ENCODE assay signal across 21 cellular contexts in genomic region chr11:124079631-124080318, GRCh38. TPM values are rescaled to one million over a fixed set of nuclear protein-coding genes. Genes with fewer than 3 reads are reported as not detected.
DNase-seq lines count a peak whose midpoint lies in the region; ATAC-seq, FAIRE-seq and TF ChIP-seq lines count a peak whose summit lies in the region.
"Had no signal": no experiment of that assay in that cellular context is flagged by ENCODE, and none has a peak within 500 bp of the region (broad histone marks: within the 10 kb centered on the region; RNA-seq: fewer than 3 reads in every experiment).

No MANE protein-coding gene starts in this region.

- H3K4me2 ChIP-seq in K562 (ENCODE audit: insufficient read depth, low read length), result peak overlapping the region; percentile 42
- H3K4me2 ChIP-seq: BLaER1 treated with 17β-estradiol and CSF1 and Interleukin-3, amounts not matched to agents 10 nM and 100 nM; PC-9 had no signal

- peaks cover 21 to 26% of the 10 kb centered on the region in 2 experiments; a peak in 4 of 5 replicates for H3K4me1 ChIP-seq in K562 (replicated peaks in 1 of 2; ENCODE audit: control insufficient read depth in 2 of 2, insufficient read depth in 2 of 2, low read length in 2 of 2)
- peaks cover 14% of the 10 kb centered on the region for H3K4me1 ChIP-seq in suprapubic skin

- no peaks in the 10 kb centered on the region for H3K9me3 ChIP-seq in K562 (replicated peaks; ENCODE audit: control insufficient read depth, insufficient read depth, low read depth, low read length)
- H3K9me3 ChIP-seq in suprapubic skin, result no peaks in the 10 kb centered on the region
- H3K9me3 ChIP-seq: BLaER1 treated with 17β-estradiol and CSF1 and Interleukin-3, amounts not matched to agents 10 nM and 100 nM; SJSA1 had no signal

- ATAC-seq in K562, result peak; percentile 94
- ATAC-seq: CD8-positive, alpha-beta T cell; GM12878; HCT116 had no signal

- POLR2A ChIA-PET in K562 (lab: Yijun Ruan, JAX) (interaction anchor here (0.8 to 1.8 kb wide), 6 partner anchors 10 to 241 kb away, joined by 3 to 6 read pairs (median 4); partner anchors contain the start of gene VWA5A), RWPE1 (lab: Yijun Ruan, JAX; ENCODE audit: low non-redundant PET) (no interaction called here)

- no peak overlapping the region for H3K4me3 ChIP-seq in K562
- H3K4me3 ChIP-seq in suprapubic skin, result no peak overlapping the region
- H3K4me3 ChIP-seq: BLaER1 treated with 17β-estradiol and CSF1 and Interleukin-3, amounts not matched to agents 10 nM and 100 nM; GM12878; PC-9; SJSA1 had no signal

- H3K27me3 Mint-ChIP-seq in activated naive CD4-positive, alpha-beta T cell treated with anti-CD3 and anti-CD28 coated beads for 36 hours (ENCODE audit: low read depth), result peaks cover 35% of the 10 kb centered on the region

- H3K4me3 Mint-ChIP-seq in activated naive CD4-positive, alpha-beta T cell treated with anti-CD3 and anti-CD28 coated beads for 36 hours, result no peak overlapping the region
- H3K4me3 Mint-ChIP-seq: CD8-positive, alpha-beta T cell had no signal

- FAIRE-seq in K562 (lab: Jason Lieb, UNC), result peak; percentile 96
- FAIRE-seq: GM12878 had no signal

- no TSS peak for BruUV-seq in K562 (replicated peaks; lab: Mats Ljungman, UMichigan)

- TF ChIP-seq POLR2A in K562 (conservative IDR thresholded peaks at IDR 0.05), result no peak
- no peak for TF ChIP-seq POLR2A in suprapubic skin (IDR thresholded peaks at IDR 0.05)

- H4K20me1 ChIP-seq in K562 (replicated peaks; ENCODE audit: control insufficient read depth, insufficient read depth, low read length), result no peaks in the 10 kb centered on the region
- H4K20me1 ChIP-seq: BLaER1 treated with 17β-estradiol and CSF1 and Interleukin-3, amounts not matched to agents 10 nM and 100 nM had no signal

- no peak for TF ChIP-seq CTCF in K562 (IDR thresholded peaks at IDR 0.05 in 2 of 3, conservative IDR thresholded peaks at IDR 0.05 in 1 of 3; ENCODE audit: insufficient read depth in 2 of 3, low read depth in 1 of 3, low read length in 3 of 3)
- no peak for TF ChIP-seq CTCF in suprapubic skin (IDR thresholded peaks at IDR 0.05)
- no peak for TF ChIP-seq CTCF in RWPE1 (conservative IDR thresholded peaks at IDR 0.05; ENCODE audit: low read depth)

- no peaks in the 10 kb centered on the region for H3K9me1 ChIP-seq in K562 (ENCODE audit: control insufficient read depth, insufficient read depth, low read length)

- H3K27ac ChIP-seq in K562 (ENCODE audit: extremely low read depth, low read depth, low read length) (peak overlapping the region; percentile 68), suprapubic skin (peak overlapping the region; percentile 57), RWPE1 (no peak overlapping the region)
- H3K27ac ChIP-seq: BLaER1 treated with 17β-estradiol and CSF1 and Interleukin-3, amounts not matched to agents 10 nM and 100 nM; PC-9; SJSA1 had no signal

- peak overlapping the region in 1 of 2 experiments; percentile 47; a peak in 2 of 4 replicates for H3K9ac ChIP-seq in K562 (ENCODE audit: insufficient read depth in 1 of 2, low read depth in 2 of 2, low read length in 2 of 2)
- H3K9ac ChIP-seq: BLaER1 treated with 17β-estradiol and CSF1 and Interleukin-3, amounts not matched to agents 10 nM and 100 nM had no signal

- DNase-seq in OCI-M1 (lab: John Stamatoyannopoulos, UW) (peak; percentile 96), K562 (ENCODE audit: extremely low read depth in 1 of 4, low spot score in 3 of 4) (peak; percentile 63 to 90 (median 72)), left kidney (ENCODE audit: low read depth, low spot score) (peak; percentile 62), suprapubic skin (ENCODE audit: low spot score in 2 of 2) (no peak), amygdala (lab: John Stamatoyannopoulos, UW) (no peak), RWPE1 (ENCODE audit: low spot score) (no peak)
- DNase-seq in activated naive CD4-positive, alpha-beta T cell treated with anti-CD3 and anti-CD28 coated beads for 36 hours, result no peak
- DNase-seq: CD8-positive, alpha-beta T cell; EL; GOT3; NCI-H1105; NCI-H1694 treated with DMSO at 0.1 percent for 48 hours; NCI-H2107; NCI-H2227 treated with DMSO at 0.1 percent for 48 hours; NCI-H510A treated with DMSO at 0.1 percent for 48 hours; NCI-H774 had no signal

- TF ChIP-seq RAD21 in K562 (CRISPR knock-in tag; conservative IDR thresholded peaks at IDR 0.05 in 1 of 2, IDR thresholded peaks at IDR 0.05 in 1 of 2), result peak in 1 of 2 experiments; percentile 15; a peak in 1 of 4 replicates

- H3K27me3 ChIP-seq in K562 (ENCODE audit: control insufficient read depth in 2 of 2, insufficient read depth in 2 of 2, low read length in 2 of 2) (no peaks in the 10 kb centered on the region), suprapubic skin (peaks cover 16% of the 10 kb centered on the region)
- H3K27me3 ChIP-seq: SJSA1 had no signal

- no peak overlapping the region for H3K27ac Mint-ChIP-seq in activated naive CD4-positive, alpha-beta T cell treated with anti-CD3 and anti-CD28 coated beads for 36 hours
- H3K27ac Mint-ChIP-seq: CD8-positive, alpha-beta T cell had no signal

- H3K9me3 Mint-ChIP-seq in activated naive CD4-positive, alpha-beta T cell treated with anti-CD3 and anti-CD28 coated beads for 36 hours, result no peaks in the 10 kb centered on the region
- H3K9me3 Mint-ChIP-seq: CD8-positive, alpha-beta T cell had no signal

- TF ChIP-seq EP300 in K562 (IDR thresholded peaks at IDR 0.05; ENCODE audit: low read length), result peak; percentile 99
- no peak for TF ChIP-seq EP300 in suprapubic skin (IDR thresholded peaks at IDR 0.05)

- H3K4me1 Mint-ChIP-seq in activated naive CD4-positive, alpha-beta T cell treated with anti-CD3 and anti-CD28 coated beads for 36 hours (ENCODE audit: low read depth), result no peaks in the 10 kb centered on the region

- H3K79me2 ChIP-seq in K562 (ENCODE audit: control insufficient read depth, insufficient read depth, low read length), result no peaks in the 10 kb centered on the region

- H3K36me3 ChIP-seq in K562 (ENCODE audit: control insufficient read depth, insufficient read depth, low read length), result no peaks in the 10 kb centered on the region
- no peaks in the 10 kb centered on the region for H3K36me3 ChIP-seq in suprapubic skin
- H3K36me3 ChIP-seq: BLaER1 treated with 17β-estradiol and CSF1 and Interleukin-3, amounts not matched to agents 10 nM and 100 nM; SJSA1 had no signal

- WGBS in K562 (ENCODE audit: insufficient coverage, low coverage, missing lambda C conversion rate), result 9% methylated on average over 8 of the region's 8 CpGs
- WGBS in suprapubic skin, result 75% methylated on average over 8 of the region's 8 CpGs

- intact Hi-C loops in K562 (cut with micrococcal nuclease), result no loop called here
- intact Hi-C loops in activated naive CD4-positive, alpha-beta T cell treated with anti-CD3 and anti-CD28 coated beads for 36 hours (cut with micrococcal nuclease), result loop anchor here (10.0 kb wide), 1 partner anchor 335 kb away; the partner anchor contains the start of gene ZNF202

- CTCF ChIA-PET in K562 (lab: Yijun Ruan, JAX; ENCODE audit: low intra/inter-chr PET ratio) (no interaction called here), RWPE1 (lab: Yijun Ruan, JAX) (interaction anchor here (1.1 to 1.3 kb wide), 2 partner anchors 8 to 119 kb away, joined by 5 to 6 read pairs; no protein-coding TSS in a partner anchor)
- CTCF ChIA-PET in activated naive CD4-positive, alpha-beta T cell treated with anti-CD3 and anti-CD28 coated beads for 36 hours (lab: Charles Lee), result no interaction called here

- H3K36me3 Mint-ChIP-seq in activated naive CD4-positive, alpha-beta T cell treated with anti-CD3 and anti-CD28 coated beads for 36 hours (ENCODE audit: low read depth), result no peaks in the 10 kb centered on the region
- H3K36me3 Mint-ChIP-seq: CD8-positive, alpha-beta T cell had no signal

- peak overlapping the region; percentile 70 for H2AFZ ChIP-seq in K562 (ENCODE audit: low read depth, low read length)
- H2AFZ ChIP-seq: PC-9 had no signal

- in situ Hi-C loops in K562 (cut with MboI), result loop anchor here (10.0 kb wide), 1 partner anchor 325 kb away; no protein-coding TSS in a partner anchor

RNA-seq across cellular contexts. Expression of gene VWA5A, which starts 35.5 kb away (rescaled TPM):
- total RNA-seq in K562 (2011; cell fraction: chromatin; rRNA removed; ENCODE audit: low replicate concordance), result 14.0 and 14.4 TPM in 2 replicates
- 6.2 and 6.7 TPM in 2 replicates for total RNA-seq in K562 (2011; cell fraction: nucleolus; rRNA removed)
- 12.7 and 13.2 TPM in 2 replicates for total RNA-seq in K562 (2011; cell fraction: nucleoplasm; rRNA removed)
- total RNA-seq in K562 (2014; rRNA removed) (4.3 and 4.6 TPM in 2 replicates), K562 (2014; rRNA removed; fragmentation: Illumina TruSeq; extraction: Trizol) (6.0 and 7.4 TPM in 2 replicates), K562 (2015; rRNA removed; fragmentation: Illumina TruSeq; extraction: Trizol) (8.3 and 8.6 TPM in 2 replicates), K562 (2021) (4.9 and 5.6 TPM in 2 replicates), suprapubic skin (10 to 100 TPM; 22.9 to 27.6 (median 26.4) TPM)
- polyA plus RNA-seq in K562 (2011; rRNA removed) (6.0 and 6.1 TPM in 2 replicates), K562 (2014; fragmentation: Illumina TruSeq; extraction: Trizol) (7.7 and 8.6 TPM in 2 replicates), K562 (2014; fragmentation: Nextera tagmentation; extraction: Ambion mirVana) (10 to 100 TPM in 1 of 2 experiments, 1 to 10 TPM in 1; 9.3 to 19.7 TPM), K562 (2014; rRNA removed) (6.9 and 7.5 TPM in 2 replicates)
- 3.4 TPM in 2 replicates for polyA plus RNA-seq in K562 (2011; cell fraction: cytosol; rRNA removed)
- 8.2 and 12.1 TPM in 2 replicates for polyA plus RNA-seq in K562 (2011; cell fraction: nucleus; rRNA removed)
- polyA plus RNA-seq in K562 (2012), result 16.8 and 26.5 TPM in 2 replicates
- polyA minus RNA-seq in K562 (2011; rRNA and poly(A)+ RNA removed), result 3.5 and 4.6 TPM in 2 replicates
- polyA minus RNA-seq in K562 (2011; cell fraction: cytosol; rRNA and poly(A)+ RNA removed), result 1.8 and 3.2 TPM in 2 replicates
- polyA minus RNA-seq in K562 (2011; cell fraction: nucleus; rRNA and poly(A)+ RNA removed), result 3.9 and 7.4 TPM in 2 replicates
- total RNA-seq in activated naive CD4-positive, alpha-beta T cell treated with anti-CD3 and anti-CD28 coated beads for 36 hours, result 10 to 100 TPM in 1 of 2 experiments, 1 to 10 TPM in 1; 9.7 to 11.4 TPM

RNA-seq across cellular contexts. Expression of gene OR10G7, which starts 38.6 kb away (rescaled TPM):
- total RNA-seq in K562 (2011; cell fraction: chromatin; rRNA removed; ENCODE audit: low replicate concordance), result not detected in 2 replicates
- not detected in 2 replicates for total RNA-seq in K562 (2011; cell fraction: nucleolus; rRNA removed)
- not detected in 2 replicates for total RNA-seq in K562 (2011; cell fraction: nucleoplasm; rRNA removed)
- total RNA-seq in K562 (2014; rRNA removed), result not detected in 2 replicates
- total RNA-seq in K562 (2014; rRNA removed; fragmentation: Illumina TruSeq; extraction: Trizol), result not detected in 2 replicates
- total RNA-seq in K562 (2015; rRNA removed; fragmentation: Illumina TruSeq; extraction: Trizol), result not detected in 2 replicates
- not detected in 2 replicates for total RNA-seq in K562 (2021)
- polyA plus RNA-seq in K562 (2011; rRNA removed), result not detected in 2 replicates
- polyA plus RNA-seq in K562 (2011; cell fraction: cytosol; rRNA removed), result not detected in 2 replicates
- not detected in 2 replicates for polyA plus RNA-seq in K562 (2011; cell fraction: nucleus; rRNA removed)
- not detected in 2 replicates for polyA plus RNA-seq in K562 (2012)
- not detected in 2 replicates for polyA plus RNA-seq in K562 (2014; fragmentation: Illumina TruSeq; extraction: Trizol)
- polyA plus RNA-seq in K562 (2014; fragmentation: Nextera tagmentation; extraction: Ambion mirVana), result not detected
- polyA plus RNA-seq in K562 (2014; rRNA removed), result not detected in 2 replicates
- not detected in 2 replicates for polyA minus RNA-seq in K562 (2011; rRNA and poly(A)+ RNA removed)
- not detected in 2 replicates for polyA minus RNA-seq in K562 (2011; cell fraction: cytosol; rRNA and poly(A)+ RNA removed)
- polyA minus RNA-seq in K562 (2011; cell fraction: nucleus; rRNA and poly(A)+ RNA removed), result not detected in 2 replicates
- not detected for total RNA-seq in suprapubic skin
- total RNA-seq in activated naive CD4-positive, alpha-beta T cell treated with anti-CD3 and anti-CD28 coated beads for 36 hours, result not detected
- total RNA-seq: CD8-positive, alpha-beta T cell; GM12878; PC-9; SJSA1 had no signal
- polyA plus RNA-seq: GM12878 had no signal

RNA-seq across cellular contexts. Expression of gene OR10G8, which starts 53.2 kb away (rescaled TPM):
- not detected in 2 replicates for total RNA-seq in K562 (2011; cell fraction: chromatin; rRNA removed; ENCODE audit: low replicate concordance)
- not detected in 2 replicates for total RNA-seq in K562 (2011; cell fraction: nucleolus; rRNA removed)
- not detected in 2 replicates for total RNA-seq in K562 (2011; cell fraction: nucleoplasm; rRNA removed)
- not detected in 2 replicates for total RNA-seq in K562 (2014; rRNA removed)
- not detected in 2 replicates for total RNA-seq in K562 (2014; rRNA removed; fragmentation: Illumina TruSeq; extraction: Trizol)
- not detected in 2 replicates for total RNA-seq in K562 (2015; rRNA removed; fragmentation: Illumina TruSeq; extraction: Trizol)
- total RNA-seq in K562 (2021), result not detected in 2 replicates
- polyA plus RNA-seq in K562 (2011; rRNA removed), result not detected in 2 replicates
- polyA plus RNA-seq in K562 (2011; cell fraction: cytosol; rRNA removed), result not detected in 2 replicates
- polyA plus RNA-seq in K562 (2011; cell fraction: nucleus; rRNA removed), result not detected in 2 replicates
- polyA plus RNA-seq in K562 (2012), result not detected in 2 replicates
- not detected in 2 replicates for polyA plus RNA-seq in K562 (2014; fragmentation: Illumina TruSeq; extraction: Trizol)
- polyA plus RNA-seq in K562 (2014; fragmentation: Nextera tagmentation; extraction: Ambion mirVana), result not detected
- polyA plus RNA-seq in K562 (2014; rRNA removed), result not detected in 2 replicates
- not detected in 2 replicates for polyA minus RNA-seq in K562 (2011; rRNA and poly(A)+ RNA removed)
- polyA minus RNA-seq in K562 (2011; cell fraction: cytosol; rRNA and poly(A)+ RNA removed), result not detected in 2 replicates
- not detected in 2 replicates for polyA minus RNA-seq in K562 (2011; cell fraction: nucleus; rRNA and poly(A)+ RNA removed)
- not detected for total RNA-seq in suprapubic skin
- not detected for total RNA-seq in activated naive CD4-positive, alpha-beta T cell treated with anti-CD3 and anti-CD28 coated beads for 36 hours
- total RNA-seq: CD8-positive, alpha-beta T cell; GM12878; PC-9; SJSA1 had no signal
- polyA plus RNA-seq: GM12878 had no signal

RNA-seq across cellular contexts. Expression of gene OR10G9, which starts 57.0 kb away (rescaled TPM):
- total RNA-seq in K562 (2011; cell fraction: chromatin; rRNA removed; ENCODE audit: low replicate concordance), result not detected in 2 replicates
- not detected in 2 replicates for total RNA-seq in K562 (2011; cell fraction: nucleolus; rRNA removed)
- not detected in 2 replicates for total RNA-seq in K562 (2011; cell fraction: nucleoplasm; rRNA removed)
- total RNA-seq in K562 (2014; rRNA removed), result not detected in 2 replicates
- not detected in 2 replicates for total RNA-seq in K562 (2014; rRNA removed; fragmentation: Illumina TruSeq; extraction: Trizol)
- total RNA-seq in K562 (2015; rRNA removed; fragmentation: Illumina TruSeq; extraction: Trizol), result not detected in 2 replicates
- not detected in 2 replicates for total RNA-seq in K562 (2021)
- polyA plus RNA-seq in K562 (2011; rRNA removed), result not detected in 2 replicates
- not detected in 2 replicates for polyA plus RNA-seq in K562 (2011; cell fraction: cytosol; rRNA removed)
- polyA plus RNA-seq in K562 (2011; cell fraction: nucleus; rRNA removed), result not detected in 2 replicates
- polyA plus RNA-seq in K562 (2012), result not detected in 2 replicates
- not detected in 2 replicates for polyA plus RNA-seq in K562 (2014; fragmentation: Illumina TruSeq; extraction: Trizol)
- not detected for polyA plus RNA-seq in K562 (2014; fragmentation: Nextera tagmentation; extraction: Ambion mirVana)
- polyA plus RNA-seq in K562 (2014; rRNA removed), result not detected in 2 replicates
- not detected in 2 replicates for polyA minus RNA-seq in K562 (2011; rRNA and poly(A)+ RNA removed)
- not detected in 2 replicates for polyA minus RNA-seq in K562 (2011; cell fraction: cytosol; rRNA and poly(A)+ RNA removed)
- not detected in 2 replicates for polyA minus RNA-seq in K562 (2011; cell fraction: nucleus; rRNA and poly(A)+ RNA removed)
- total RNA-seq in suprapubic skin, result not detected
- not detected for total RNA-seq in activated naive CD4-positive, alpha-beta T cell treated with anti-CD3 and anti-CD28 coated beads for 36 hours
- total RNA-seq: CD8-positive, alpha-beta T cell; GM12878; PC-9; SJSA1 had no signal
- polyA plus RNA-seq: GM12878 had no signal

Comparison
In these comparisons a context has a peak if more than half of its experiments do, and no peak if none do; other contexts are left out.
1. DNase-seq: peak in OCI-M1 (single experiment), K562 (4 of 4) and left kidney (single experiment); none in suprapubic skin (0 of 2), amygdala (0 of 56), RWPE1 (single experiment) and activated naive CD4-positive, alpha-beta T cell treated with anti-CD3 and anti-CD28 coated beads for 36 hours (single experiment).